30 cellular contexts compared by ENCODE assay signal in genomic region chr2:99084256-99084655, GRCh38. TPM values are rescaled to one million over a fixed set of nuclear protein-coding genes. Genes with fewer than 3 reads are reported as not detected.
"Had no signal": no experiment of that assay in that cellular context is flagged by ENCODE, and none has a peak within 500 bp of the region (broad histone marks: within the 10 kb centered on the region; RNA-seq: fewer than 3 reads in every experiment).

No MANE protein-coding gene starts in this region.

- H3K4me1 ChIP-seq: breast epithelium, esophagus muscularis mucosa, foreskin keratinocyte, heart left ventricle, left lung, lower lobe of right lung, right atrium auricular region, thyroid gland, upper lobe of left lung, vagina had no signal

- H3K27ac Mint-ChIP-seq: activated CD4-positive, alpha-beta memory T cell treated with anti-CD3 and anti-CD28 coated beads for 36 hours; activated naive CD4-positive, alpha-beta T cell treated with anti-CD3 and anti-CD28 coated beads, Interleukin-2, amount 50 U/mL, for 24 hours; activated naive CD8-positive, alpha-beta T cell treated with anti-CD3 and anti-CD28 coated beads, Interleukin-2, amount 50 U/mL, for 24 hours; natural killer cell; stimulated activated memory B cell treated with anti-CD40 and anti-IgM and Interleukin-4, amounts not matched to agents 10 μg/mL and 1 μg/mL and 100 μg/mL, for 72 hours; stimulated activated naive CD8-positive, alpha-beta T cell treated with anti-CD3 and anti-CD28 coated beads, Interleukin-15, amount 100 ng/mL, for 72 hours had no signal

- H3K4me1 Mint-ChIP-seq: stimulated activated memory B cell treated with anti-CD40 and anti-IgM and Interleukin-4, amounts not matched to agents 10 μg/mL and 1 μg/mL and 100 μg/mL, for 72 hours had no signal

- H3K4me2 ChIP-seq: smooth muscle cell had no signal

- DNase-seq: activated CD4-positive, alpha-beta memory T cell treated with anti-CD3 and anti-CD28 coated beads for 36 hours; activated CD4-positive, alpha-beta T cell treated with anti-CD3 and anti-CD28 coated beads for 48 hours; activated CD8-positive, alpha-beta memory T cell treated with anti-CD3 and anti-CD28 coated beads, Interleukin-2, amount 50 U/mL, for 4 hours; activated gamma-delta T cell; activated naive CD8-positive, alpha-beta T cell treated with anti-CD3 and anti-CD28 coated beads, Interleukin-2, amount 50 U/mL, for 24 hours; activated T-cell treated with anti-CD3 and anti-CD28 coated beads, Interleukin-2, amount 50 U/mL, for 1 hour; amygdala; central memory CD4-positive, alpha-beta T cell; foreskin keratinocyte; heart left ventricle; hypothalamus; kidney glomerular epithelial cell; left lung; lower lobe of right lung; mesenchymal stem cell; natural killer cell; stimulated activated CD4-positive, alpha-beta T cell treated with anti-CD3 and anti-CD28 coated beads, Interleukin-1b, Interleukin-23, amount 100 ng/mL, for 48 hours; stimulated activated CD4-positive, alpha-beta T cell treated with anti-CD3 and anti-CD28 coated beads, Interleukin-4, amount 100 ng/mL, for 4 hours; stimulated activated CD8-positive, alpha-beta memory T cell treated with anti-CD3 and anti-CD28 coated beads, Interleukin-4, amount 100 ng/mL, for 48 hours; stimulated activated naive CD8-positive, alpha-beta T cell treated with anti-CD3 and anti-CD28 coated beads, Interleukin-15, amount 100 ng/mL, for 72 hours; substantia nigra; thyroid gland; upper lobe of left lung had no signal

- H3K27me3 Mint-ChIP-seq: activated naive CD4-positive, alpha-beta T cell treated with anti-CD3 and anti-CD28 coated beads, Interleukin-2, amount 50 U/mL, for 24 hours; stimulated activated naive CD8-positive, alpha-beta T cell treated with anti-CD3 and anti-CD28 coated beads, Interleukin-15, amount 100 ng/mL, for 72 hours had no signal

- H3K9me3 ChIP-seq: breast epithelium, esophagus muscularis mucosa, heart left ventricle, left lung, lower lobe of right lung, right atrium auricular region, thyroid gland, upper lobe of left lung, vagina had no signal

- H3K36me3 Mint-ChIP-seq: activated naive CD4-positive, alpha-beta T cell treated with anti-CD3 and anti-CD28 coated beads, Interleukin-2, amount 50 U/mL, for 24 hours; natural killer cell had no signal

- H3K27ac ChIP-seq: breast epithelium, esophagus muscularis mucosa, foreskin keratinocyte, heart left ventricle, left lung, lower lobe of right lung, right atrium auricular region, thyroid gland, upper lobe of left lung, vagina had no signal

- H3K4me3 Mint-ChIP-seq: activated CD4-positive, alpha-beta memory T cell treated with anti-CD3 and anti-CD28 coated beads for 36 hours; activated naive CD4-positive, alpha-beta T cell treated with anti-CD3 and anti-CD28 coated beads, Interleukin-2, amount 50 U/mL, for 24 hours; activated naive CD8-positive, alpha-beta T cell treated with anti-CD3 and anti-CD28 coated beads, Interleukin-2, amount 50 U/mL, for 24 hours; natural killer cell; stimulated activated memory B cell treated with anti-CD40 and anti-IgM and Interleukin-4, amounts not matched to agents 10 μg/mL and 1 μg/mL and 100 μg/mL, for 72 hours; stimulated activated naive CD8-positive, alpha-beta T cell treated with anti-CD3 and anti-CD28 coated beads, Interleukin-15, amount 100 ng/mL, for 72 hours had no signal

- H3K36me3 ChIP-seq: breast epithelium, esophagus muscularis mucosa, heart left ventricle, left lung, lower lobe of right lung, right atrium auricular region, thyroid gland, upper lobe of left lung, vagina had no signal

- ATAC-seq: activated naive CD8-positive, alpha-beta T cell treated with anti-CD3 and anti-CD28 coated beads, Interleukin-2, amount 50 U/mL, for 24 hours; foreskin keratinocyte; heart left ventricle; left lung; lower lobe of right lung; natural killer cell; stimulated activated memory B cell treated with anti-CD40 and anti-IgM and Interleukin-4, amounts not matched to agents 10 μg/mL and 1 μg/mL and 100 μg/mL, for 72 hours; stimulated activated naive CD8-positive, alpha-beta T cell treated with anti-CD3 and anti-CD28 coated beads, Interleukin-15, amount 100 ng/mL, for 72 hours had no signal

- H3K27me3 ChIP-seq: breast epithelium, left lung, right atrium auricular region, thyroid gland, upper lobe of left lung, vagina had no signal

- H3K9me3 Mint-ChIP-seq: activated CD4-positive, alpha-beta memory T cell treated with anti-CD3 and anti-CD28 coated beads for 36 hours; activated naive CD4-positive, alpha-beta T cell treated with anti-CD3 and anti-CD28 coated beads, Interleukin-2, amount 50 U/mL, for 24 hours; activated naive CD8-positive, alpha-beta T cell treated with anti-CD3 and anti-CD28 coated beads, Interleukin-2, amount 50 U/mL, for 24 hours; natural killer cell; stimulated activated naive CD8-positive, alpha-beta T cell treated with anti-CD3 and anti-CD28 coated beads, Interleukin-15, amount 100 ng/mL, for 72 hours had no signal

- H3K4me3 ChIP-seq: breast epithelium, esophagus muscularis mucosa, heart left ventricle, left lung, lower lobe of right lung, right atrium auricular region, smooth muscle cell, thyroid gland, upper lobe of left lung, vagina had no signal

RNA-seq across cellular contexts. Expression of gene C2orf15, which starts 57.3 kb away (rescaled TPM):
- total RNA-seq: right atrium auricular region, vagina had no signal
- polyA plus RNA-seq: smooth muscle cell had no signal
